13 cellular contexts compared by ENCODE assay signal in the genomic region with DNA sequence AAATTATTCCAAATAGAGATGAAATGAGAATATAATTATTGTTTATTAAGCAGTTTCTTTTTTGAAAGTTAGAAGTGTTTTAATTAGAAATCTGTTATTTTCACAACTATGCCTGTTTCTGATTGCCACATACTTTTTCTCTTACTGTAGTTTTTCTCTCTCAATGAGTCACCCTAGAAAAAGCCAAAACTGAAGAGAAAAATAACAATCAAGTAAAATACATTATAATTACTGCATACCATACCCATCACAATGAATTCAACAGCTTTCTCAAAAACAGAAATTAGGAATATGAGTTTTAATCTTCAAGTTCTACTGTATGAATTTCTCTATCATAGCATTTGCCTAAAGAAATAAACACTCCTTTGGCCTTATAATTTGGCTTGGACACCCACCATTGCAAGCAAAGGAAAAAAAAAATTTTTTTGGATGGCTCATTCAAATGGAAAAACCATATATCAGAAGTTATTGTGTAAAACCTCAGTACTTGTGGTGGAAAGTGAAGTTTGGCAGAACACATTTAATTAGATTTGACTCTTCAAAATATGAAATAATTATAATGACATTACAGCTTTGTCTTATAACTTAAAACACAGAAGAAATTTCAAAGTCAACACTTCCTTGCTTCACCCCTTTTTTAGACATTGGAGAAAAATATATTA.
DNase-seq lines count a peak whose midpoint lies in the region; ATAC-seq, FAIRE-seq and TF ChIP-seq lines count a peak whose summit lies in the region.
"Had no signal": no experiment of that assay in that cellular context is flagged by ENCODE, and none has a peak within 500 bp of the region (broad histone marks: within the 10 kb centered on the region; RNA-seq: fewer than 3 reads in every experiment).

No MANE protein-coding gene starts in this region.

- H3K9me3 ChIP-seq in IMR-90 (ENCODE audit: control insufficient read depth, insufficient read depth, low read length) = no peaks in the 10 kb centered on the region
- H3K9me3 ChIP-seq in mammary epithelial cell (replicated peaks; ENCODE audit: insufficient read depth, low read length) = no peaks in the 10 kb centered on the region
- no peaks in the 10 kb centered on the region for H3K9me3 ChIP-seq in keratinocyte (ENCODE audit: control insufficient read depth, low read depth, low read length)
- H3K9me3 ChIP-seq in OCI-LY7 (ENCODE audit: low read length) = no peaks in the 10 kb centered on the region
- H3K9me3 ChIP-seq in sigmoid colon = no peaks in the 10 kb centered on the region

- H4K91ac ChIP-seq in IMR-90 (ENCODE audit: insufficient read depth, low read depth, low read length) = no peak overlapping the region

- BruUV-seq in IMR-90 (replicated peaks; lab: Mats Ljungman, UMichigan) (no TSS peak), mammary epithelial cell (replicated peaks; lab: Mats Ljungman, UMichigan) (no TSS peak), OCI-LY7 (replicated peaks; lab: Mats Ljungman, UMichigan) (no TSS peak)

- FAIRE-seq in keratinocyte (lab: Jason Lieb, UNC) (no peak), GM12891 (lab: Jason Lieb, UNC) (no peak)

- POLR2A ChIA-PET in IMR-90 (lab: Charles Lee; ENCODE audit: unreplicated experiment) = no interaction called here
- POLR2A ChIA-PET in OCI-LY7 (lab: Charles Lee) = no interaction called here

- H3K27me3 ChIP-seq in IMR-90 (ENCODE audit: control insufficient read depth, insufficient read depth, low read length) (no peaks in the 10 kb centered on the region), mammary epithelial cell (ENCODE audit: insufficient read depth, low read length) (no peaks in the 10 kb centered on the region), keratinocyte (ENCODE audit: control insufficient read depth, extremely low read depth, insufficient read depth, low read length) (no peaks in the 10 kb centered on the region), sigmoid colon (no peaks in the 10 kb centered on the region)

- H3K4me1 ChIP-seq in IMR-90 (ENCODE audit: control insufficient read depth, insufficient read depth, low read length) (peaks cover 5% of the 10 kb centered on the region), mammary epithelial cell (ENCODE audit: insufficient read depth, low read length) (peaks cover 8% of the 10 kb centered on the region), keratinocyte (ENCODE audit: control insufficient read depth, extremely low read depth, insufficient read depth, low read length) (peaks cover 11% of the 10 kb centered on the region), OCI-LY7 (ENCODE audit: insufficient read depth, low read length, poor library complexity, severe bottlenecking) (no peaks in the 10 kb centered on the region), sigmoid colon (peaks cover 0 to 18% (median 9%) of the 10 kb centered on the region in 4 donors)

- no peak overlapping the region for H3K4me3 ChIP-seq in IMR-90 (ENCODE audit: insufficient read depth, low read depth, low read length)
- peak overlapping the region in 1 of 3 experiments; percentile 22 for H3K4me3 ChIP-seq in mammary epithelial cell (replicated peaks in 1 of 3; ENCODE audit: insufficient read depth in 1 of 3, low read depth in 2 of 3, low read length in 3 of 3)
- H3K4me3 ChIP-seq in keratinocyte (ENCODE audit: control insufficient read depth in 2 of 3, extremely low read depth in 1 of 3, insufficient read depth in 2 of 3, low read depth in 1 of 3, low read length in 3 of 3) = no peak overlapping the region
- no peak overlapping the region for H3K4me3 ChIP-seq in OCI-LY7 (ENCODE audit: low read depth, low read length, poor library complexity, severe bottlenecking)
- no peak overlapping the region for H3K4me3 ChIP-seq in sigmoid colon

- TF ChIP-seq CTCF in IMR-90 (conservative IDR thresholded peaks at IDR 0.05; ENCODE audit: low read depth, low read length) = no peak
- TF ChIP-seq CTCF in mammary epithelial cell (conservative IDR thresholded peaks at IDR 0.05 in 1 of 2, IDR thresholded peaks at IDR 0.05 in 1 of 2; ENCODE audit: extremely low read depth in 1 of 2, insufficient read depth in 1 of 2, low read depth in 1 of 2, low read length in 2 of 2) = no peak
- no peak for TF ChIP-seq CTCF in keratinocyte (optimal IDR thresholded peaks at IDR 0.05 in 1 of 3, IDR thresholded peaks at IDR 0.05 in 1 of 3, conservative IDR thresholded peaks at IDR 0.05 in 1 of 3; ENCODE audit: extremely low read depth in 1 of 3, insufficient read depth in 2 of 3, low read length in 3 of 3)
- TF ChIP-seq CTCF in OCI-LY7 (conservative IDR thresholded peaks at IDR 0.05; ENCODE audit: low read length) = no peak
- TF ChIP-seq CTCF in sigmoid colon (IDR thresholded peaks at IDR 0.05) = no peak

- H3K9ac ChIP-seq in IMR-90 (ENCODE audit: low read depth, low read length) (no peak overlapping the region), mammary epithelial cell (ENCODE audit: insufficient read depth, low read length) (no peak overlapping the region), keratinocyte (ENCODE audit: control insufficient read depth, extremely low read depth, insufficient read depth, low read length) (no peak overlapping the region)

- dilution Hi-C loops in IMR-90 (cut with HindIII; ENCODE audit: low sequenced_read_pairs, unreplicated experiment) = no loop called here
- dilution Hi-C loops in mammary epithelial cell (cut with HindIII; ENCODE audit: low sequenced_read_pairs) = no loop called here
- dilution Hi-C loops in keratinocyte (cut with MboI; ENCODE audit: extremely low pct_ligation_motif_present, low sequenced_read_pairs) = no loop called here

- intact Hi-C loops in IMR-90 (cut with micrococcal nuclease) = no loop called here
- intact Hi-C loops in mammary epithelial cell (cut with micrococcal nuclease) = no loop called here
- intact Hi-C loops in OCI-LY7 (cut with micrococcal nuclease; ENCODE audit: unreplicated experiment) = no loop called here
- intact Hi-C loops in sigmoid colon (cut with DNase I) = no loop called here

- peak; percentile 80 for ATAC-seq in IMR-90 (ENCODE audit: low read depth)

- H2AK9ac ChIP-seq in IMR-90 (replicated peaks; ENCODE audit: low read depth, low read length, poor library complexity) = no peak overlapping the region

- peak overlapping the region; percentile 21; the same call in 1 of the 2 replicates for H3K27ac ChIP-seq in IMR-90 (ENCODE audit: insufficient read depth, low read length)
- peak overlapping the region; percentile 51 for H3K27ac ChIP-seq in mammary epithelial cell (ENCODE audit: insufficient read depth, low read depth, low read length)
- H3K27ac ChIP-seq in keratinocyte (ENCODE audit: control insufficient read depth, insufficient read depth, low read length) = peak overlapping the region; percentile 34
- no peak overlapping the region for H3K27ac ChIP-seq in OCI-LY7 (ENCODE audit: low read depth, low read length, poor library complexity, severe bottlenecking)
- no peak overlapping the region for H3K27ac ChIP-seq in sigmoid colon
- H3K27ac ChIP-seq: VCaP had no signal

- no peak overlapping the region for H2AK5ac ChIP-seq in IMR-90 (ENCODE audit: low read depth, low read length)

- no peak overlapping the region for H2BK15ac ChIP-seq in IMR-90 (ENCODE audit: low read depth, low read length)

- TF ChIP-seq POLR2A in IMR-90 (IDR thresholded peaks at IDR 0.05; ENCODE audit: low read depth, low read length) (no peak), GM12891 (IDR thresholded peaks at IDR 0.05; ENCODE audit: low read depth, low read length) (no peak), sigmoid colon (IDR thresholded peaks at IDR 0.05) (no peak)

- no peak overlapping the region for H3K18ac ChIP-seq in IMR-90 (ENCODE audit: low read depth, low read length)

- CTCF ChIA-PET in IMR-90 (lab: Yijun Ruan, JAX) = interaction anchor here (0.6 to 0.7 kb wide), 2 partner anchors 22 to 100 kb away, joined by 3 to 4 read pairs; no protein-coding TSS in a partner anchor
- CTCF ChIA-PET in mammary epithelial cell (lab: Charles Lee; ENCODE audit: low non-redundant PET) = no interaction called here
- CTCF ChIA-PET in OCI-LY7 (lab: Charles Lee; ENCODE audit: unreplicated experiment) = no interaction called here

- H3K56ac ChIP-seq in IMR-90 (ENCODE audit: extremely low read depth, insufficient read depth, low read length) = no peak overlapping the region

- in situ Hi-C loops in IMR-90 (cut with MboI; ENCODE audit: low sequenced_read_pairs) = no loop called here
- in situ Hi-C loops in mammary epithelial cell (cut with MboI; ENCODE audit: low sequenced_read_pairs in 2 of 2) = no loop called here

- H3K36me3 ChIP-seq in IMR-90 (ENCODE audit: control insufficient read depth, insufficient read depth, low read length) = no peaks in the 10 kb centered on the region
- no peaks in the 10 kb centered on the region for H3K36me3 ChIP-seq in mammary epithelial cell (ENCODE audit: insufficient read depth, low read length)
- no peaks in the 10 kb centered on the region for H3K36me3 ChIP-seq in keratinocyte (ENCODE audit: control insufficient read depth in 2 of 2, extremely low read depth in 1 of 2, insufficient read depth in 2 of 2, low read length in 2 of 2)
- H3K36me3 ChIP-seq in OCI-LY7 (ENCODE audit: insufficient read depth, low read length) = no peaks in the 10 kb centered on the region
- H3K36me3 ChIP-seq in sigmoid colon = no peaks in the 10 kb centered on the region

- H3K79me2 ChIP-seq in mammary epithelial cell (ENCODE audit: insufficient read depth, low read length) (no peaks in the 10 kb centered on the region), keratinocyte (ENCODE audit: control insufficient read depth, insufficient read depth, low read length) (no peaks in the 10 kb centered on the region), OCI-LY7 (ENCODE audit: insufficient read depth, low read depth, low read length) (no peaks in the 10 kb centered on the region)

- TF ChIP-seq EP300 in sigmoid colon (IDR thresholded peaks at IDR 0.05) = no peak

- TF ChIP-seq RAD21 in IMR-90 (IDR thresholded peaks at IDR 0.05; ENCODE audit: low read length) = no peak

- no peaks in the 10 kb centered on the region for H4K20me1 ChIP-seq in IMR-90 (ENCODE audit: insufficient read depth, low read length)
- H4K20me1 ChIP-seq in mammary epithelial cell (ENCODE audit: insufficient read depth, low read length) = no peaks in the 10 kb centered on the region
- no peaks in the 10 kb centered on the region for H4K20me1 ChIP-seq in keratinocyte (ENCODE audit: control insufficient read depth, extremely low read depth, insufficient read depth, low read length)
- H4K20me1 ChIP-seq in OCI-LY7 (ENCODE audit: insufficient read depth, low read length) = no peaks in the 10 kb centered on the region

- H3K14ac ChIP-seq in IMR-90 (replicated peaks; ENCODE audit: low read depth, low read length) = no peak overlapping the region

- H2BK20ac ChIP-seq in IMR-90 (ENCODE audit: low read depth, low read length) = no peak overlapping the region

- peak overlapping the region; percentile 69 for H2BK5ac ChIP-seq in IMR-90 (ENCODE audit: low read depth, low read length, poor library complexity, severe bottlenecking)

- H3K4me2 ChIP-seq in IMR-90 (ENCODE audit: low read depth, low read length) (no peak overlapping the region), mammary epithelial cell (ENCODE audit: insufficient read depth, low read depth, low read length) (peak overlapping the region; percentile 75), keratinocyte (ENCODE audit: control insufficient read depth, extremely low read depth, insufficient read depth, low read depth, low read length) (peak overlapping the region; percentile 38), OCI-LY7 (ENCODE audit: low read length) (no peak overlapping the region)

- H3K9me2 ChIP-seq in OCI-LY7 (ENCODE audit: insufficient read depth, low read length) = no peaks in the 10 kb centered on the region

- H4K8ac ChIP-seq in IMR-90 (ENCODE audit: low read depth in 2 of 2, low read length in 2 of 2) = no peak overlapping the region; a peak in 1 of 4 replicates

- H3K9me1 ChIP-seq in IMR-90 (ENCODE audit: insufficient read depth, low read length) = peaks cover 3% of the 10 kb centered on the region; the same call in 1 of the 2 replicates
- no peaks in the 10 kb centered on the region for H3K9me1 ChIP-seq in keratinocyte (ENCODE audit: control insufficient read depth, extremely low read depth, insufficient read depth, low read length)

- DNase-seq in AG08395 (ENCODE audit: low spot score) (peak; percentile 38), IMR-90 (peak; percentile 61), mammary epithelial cell (peak; percentile 31), keratinocyte (ENCODE audit: low read depth, low spot score) (no peak), OCI-LY7 (ENCODE audit: low spot score) (no peak), GF-D8 (lab: John Stamatoyannopoulos, UW) (no peak), GM12891 (ENCODE audit: insufficient read length, low spot score) (no peak), sigmoid colon (no peak)
- DNase-seq: DND-41, NCI-H1436 treated with DMSO at 0.1 percent for 48 hours, NCI-H748 treated with DMSO at 0.1 percent for 48 hours, nucleus accumbens had no signal

- peaks cover 7 to 10% of the 10 kb centered on the region in 2 experiments; a peak in 2 of 4 replicates for H3K79me1 ChIP-seq in IMR-90 (ENCODE audit: low read depth in 1 of 2, low read length in 2 of 2)

- no peak overlapping the region for H2BK120ac ChIP-seq in IMR-90 (ENCODE audit: low read depth, low read length)

- no peak overlapping the region for H3K4ac ChIP-seq in IMR-90 (ENCODE audit: low read depth, low read length)

- no peak overlapping the region for H4K5ac ChIP-seq in IMR-90 (ENCODE audit: low read depth, low read length)

- H2AFZ ChIP-seq in IMR-90 (replicated peaks; ENCODE audit: low read length, poor library complexity) = no peak overlapping the region
- no peak overlapping the region for H2AFZ ChIP-seq in mammary epithelial cell (ENCODE audit: low read depth, low read length)
- no peak overlapping the region for H2AFZ ChIP-seq in keratinocyte (ENCODE audit: control insufficient read depth, low read length)
- no peak overlapping the region for H2AFZ ChIP-seq in OCI-LY7 (ENCODE audit: low read length)

- no peak overlapping the region for H3K23ac ChIP-seq in IMR-90 (ENCODE audit: low read depth, low read length)

Comparison
In these comparisons a context has a peak if more than half of its experiments do, and no peak if none do; other contexts are left out.
1. DNase-seq: peak in AG08395 (single experiment), IMR-90 (single experiment) and mammary epithelial cell (single experiment); none in keratinocyte (single experiment), OCI-LY7 (single experiment), GF-D8 (single experiment), GM12891 (single experiment) and sigmoid colon (single experiment).
2. H3K27ac ChIP-seq: peak in IMR-90 (single experiment), mammary epithelial cell (single experiment) and keratinocyte (single experiment); none in OCI-LY7 (single experiment) and sigmoid colon (0 of 4).
3. H3K4me2 ChIP-seq: peak in mammary epithelial cell (single experiment) and keratinocyte (single experiment); none in IMR-90 (single experiment) and OCI-LY7 (single experiment).